ENCODE assay signal across 8 cellular contexts in genomic region chr1:90114521-90115141, GRCh38.
DNase-seq lines count a peak whose midpoint lies in the region; ATAC-seq, FAIRE-seq and TF ChIP-seq lines count a peak whose summit lies in the region.

No MANE protein-coding gene starts in this region.

- H2AFZ ChIP-seq in HCT116 (ENCODE audit: low read depth, low read length, poor library complexity, severe bottlenecking) (no peak overlapping the region), K562 (ENCODE audit: low read depth, low read length) (no peak overlapping the region)

- H3K4me1 ChIP-seq in HCT116 (ENCODE audit: control insufficient read depth in 1 of 2, insufficient read depth in 2 of 2, low read length in 2 of 2) (no peaks in the 10 kb centered on the region), K562 (replicated peaks in 1 of 2; ENCODE audit: control insufficient read depth in 2 of 2, insufficient read depth in 2 of 2, low read length in 2 of 2) (no peaks in the 10 kb centered on the region), liver (ENCODE audit: control insufficient read depth in 4 of 4, insufficient read depth in 4 of 4, low read length in 3 of 4) (no peaks in the 10 kb centered on the region), sigmoid colon (no peaks in the 10 kb centered on the region)

- CTCF ChIA-PET in HCT116 (lab: Charles Lee) (interaction anchor here (0.6 to 1.6 kb wide), 11 partner anchors 10 to 1163 kb away, joined by 3 to 16 read pairs (median 3); no protein-coding TSS in a partner anchor), K562 (lab: Yijun Ruan, JAX; ENCODE audit: low intra/inter-chr PET ratio) (interaction anchor here (0.5 kb wide), 1 partner anchor 491 kb away, joined by 3 read pairs; no protein-coding TSS in a partner anchor)

- peak; percentile 48 for DNase-seq in CD1c-positive myeloid dendritic cell (ENCODE audit: extremely low spot score)
- peak; percentile 56 for DNase-seq in HCT116 (ENCODE audit: low read depth, low spot score)
- peak; percentile 53 for DNase-seq in NCI-H460 (ENCODE audit: extremely low read depth, low read depth)
- peak; percentile 27 to 60 (median 38) for DNase-seq in K562 (ENCODE audit: extremely low read depth in 1 of 4, low spot score in 3 of 4)
- no peak for DNase-seq in sigmoid colon

- no peak overlapping the region for H3K27ac ChIP-seq in HCT116 (ENCODE audit: low read depth, low read length)
- no peak overlapping the region for H3K27ac ChIP-seq in K562 (ENCODE audit: extremely low read depth, low read depth, low read length)
- no peak overlapping the region for H3K27ac ChIP-seq in liver (ENCODE audit: low read depth in 1 of 2, low read length in 2 of 2)
- H3K27ac ChIP-seq in sigmoid colon, result no peak overlapping the region

- TF ChIP-seq EP300 in K562 (IDR thresholded peaks at IDR 0.05; ENCODE audit: low read length), result no peak
- TF ChIP-seq EP300 in sigmoid colon (IDR thresholded peaks at IDR 0.05), result no peak

- POLR2A ChIA-PET in HCT116 (lab: Charles Lee) (no interaction called here), K562 (lab: Yijun Ruan, JAX) (no interaction called here)

- BruUV-seq in HCT116 (replicated peaks; lab: Mats Ljungman, UMichigan) (no TSS peak), K562 (replicated peaks; lab: Mats Ljungman, UMichigan) (no TSS peak)

- ATAC-seq in HCT116, result peak; percentile 74; the same call in 1 of the 2 replicates
- peak; percentile 74 for ATAC-seq in K562
- ATAC-seq in GM18858 (IDR thresholded peaks at IDR 0.05; ENCODE audit: unreplicated experiment), result no peak
- ATAC-seq in HG02678 (IDR thresholded peaks at IDR 0.05; ENCODE audit: unreplicated experiment), result no peak

- FAIRE-seq in K562 (lab: Jason Lieb, UNC), result peak; percentile 74

- intact Hi-C loops in HCT116 (cut with micrococcal nuclease), result loop anchor here (1.0 to 10.0 kb wide), 5 partner anchors 332 to 1290 kb away; partner anchors contain the start of gene HFM1
- intact Hi-C loops in K562 (cut with micrococcal nuclease), result loop anchor here (5.0 to 10.0 kb wide), 3 partner anchors 67 to 1160 kb away; no protein-coding TSS in a partner anchor
- intact Hi-C loops in sigmoid colon (cut with DNase I), result no loop called here

- H3K9me3 ChIP-seq in HCT116 (ENCODE audit: control insufficient read depth in 1 of 2, insufficient read depth in 1 of 2, low read depth in 1 of 2, low read length in 2 of 2), result no peaks in the 10 kb centered on the region
- no peaks in the 10 kb centered on the region for H3K9me3 ChIP-seq in K562 (replicated peaks; ENCODE audit: control insufficient read depth, insufficient read depth, low read depth, low read length)
- H3K9me3 ChIP-seq in liver (ENCODE audit: control insufficient read depth in 4 of 4, low read length in 3 of 4), result no peaks in the 10 kb centered on the region
- H3K9me3 ChIP-seq in sigmoid colon, result no peaks in the 10 kb centered on the region

- RAD21 ChIA-PET in HCT116 (lab: Charles Lee; ENCODE audit: low non-redundant PET in 1 of 2, low total read pairs in 2 of 2, uncharacterized antibody in 2 of 2, unreplicated experiment in 2 of 2), result no interaction called here

- WGBS in K562 (ENCODE audit: insufficient coverage, low coverage, missing lambda C conversion rate), result 0% methylated on average over 3 of the region's 3 CpGs
- WGBS in liver, result 22% methylated on average over 3 of the region's 3 CpGs
- 23 to 24% methylated on average over 3 of the region's 3 CpGs for WGBS in sigmoid colon, 2 donors

- TF ChIP-seq RAD21 in HCT116 (IDR thresholded peaks at IDR 0.05; ENCODE audit: low read depth), result peak; percentile 75
- TF ChIP-seq RAD21 in K562 (CRISPR knock-in tag; conservative IDR thresholded peaks at IDR 0.05 in 1 of 2, IDR thresholded peaks at IDR 0.05 in 1 of 2), result peak; percentile 73 to 88
- TF ChIP-seq RAD21 in liver (IDR thresholded peaks at IDR 0.05), result peak; percentile 90 to 92

- H3K36me3 ChIP-seq in HCT116 (ENCODE audit: control insufficient read depth in 1 of 2, insufficient read depth in 2 of 2, low read length in 2 of 2) (no peaks in the 10 kb centered on the region), K562 (ENCODE audit: control insufficient read depth, insufficient read depth, low read length) (no peaks in the 10 kb centered on the region), liver (ENCODE audit: control insufficient read depth in 4 of 4, insufficient read depth in 3 of 4, low read depth in 1 of 4, low read length in 3 of 4) (no peaks in the 10 kb centered on the region), sigmoid colon (no peaks in the 10 kb centered on the region)

- in situ Hi-C loops in K562 (cut with MboI), result no loop called here

- no peak overlapping the region for H3K4me2 ChIP-seq in HCT116 (ENCODE audit: low read length)
- H3K4me2 ChIP-seq in K562 (ENCODE audit: insufficient read depth, low read length), result no peak overlapping the region

- peak; percentile 53 to 81 (median 69); a peak in 5 of 6 replicates for TF ChIP-seq CTCF in HCT116 (IDR thresholded peaks at IDR 0.05 in 2 of 3, conservative IDR thresholded peaks at IDR 0.05 in 1 of 3; ENCODE audit: borderline replicate concordance in 1 of 3, insufficient read depth in 1 of 3, low read depth in 2 of 3, low read length in 2 of 3)
- TF ChIP-seq CTCF in K562 (IDR thresholded peaks at IDR 0.05 in 2 of 3, conservative IDR thresholded peaks at IDR 0.05 in 1 of 3; ENCODE audit: insufficient read depth in 2 of 3, low read depth in 1 of 3, low read length in 3 of 3), result peak; percentile 51 to 76 (median 55); a peak in 5 of 6 replicates
- peak; percentile 63 for TF ChIP-seq CTCF in liver (IDR thresholded peaks at IDR 0.05; ENCODE audit: low read depth, low read length, missing input control)
- TF ChIP-seq CTCF in sigmoid colon (IDR thresholded peaks at IDR 0.05), result peak in 1 of 4 experiments; percentile 38

- H3K9me1 ChIP-seq in K562 (ENCODE audit: control insufficient read depth, insufficient read depth, low read length), result no peaks in the 10 kb centered on the region

- H3K4me3 ChIP-seq in HCT116 (replicated peaks in 1 of 2; ENCODE audit: low read depth in 1 of 2, low read length in 2 of 2), result no peak overlapping the region
- H3K4me3 ChIP-seq in K562, result no peak overlapping the region
- H3K4me3 ChIP-seq in liver (ENCODE audit: low read depth in 1 of 3, low read length in 3 of 3), result no peak overlapping the region
- no peak overlapping the region for H3K4me3 ChIP-seq in sigmoid colon

- H3K9me2 ChIP-seq in HCT116 (ENCODE audit: insufficient read depth), result no peaks in the 10 kb centered on the region

- H3K27me3 ChIP-seq in HCT116 (ENCODE audit: insufficient read depth, low read length) (peaks cover 44% of the 10 kb centered on the region), K562 (ENCODE audit: control insufficient read depth in 2 of 2, insufficient read depth in 2 of 2, low read length in 2 of 2) (no peaks in the 10 kb centered on the region; a peak in 1 of 5 replicates), liver (ENCODE audit: control insufficient read depth in 4 of 4, insufficient read depth in 4 of 4, low read length in 3 of 4) (peaks cover 0 to 2% (median 0%) of the 10 kb centered on the region in 4 donors), sigmoid colon (no peaks in the 10 kb centered on the region)

- H3K9ac ChIP-seq in HCT116 (ENCODE audit: low read length), result no peak overlapping the region
- no peak overlapping the region for H3K9ac ChIP-seq in K562 (ENCODE audit: insufficient read depth in 1 of 2, low read depth in 2 of 2, low read length in 2 of 2)
- no peak overlapping the region for H3K9ac ChIP-seq in liver (ENCODE audit: low read depth in 1 of 2, low read length in 2 of 2)

- H3K79me2 ChIP-seq in HCT116 (ENCODE audit: insufficient read depth, low read length) (no peaks in the 10 kb centered on the region), K562 (ENCODE audit: control insufficient read depth, insufficient read depth, low read length) (no peaks in the 10 kb centered on the region)

- H4K20me1 ChIP-seq in HCT116 (ENCODE audit: insufficient read depth) (no peaks in the 10 kb centered on the region), K562 (replicated peaks; ENCODE audit: control insufficient read depth, insufficient read depth, low read length) (no peaks in the 10 kb centered on the region)

- TF ChIP-seq POLR2A in HCT116 (IDR thresholded peaks at IDR 0.05; ENCODE audit: borderline replicate concordance, extremely low read depth, insufficient read depth, insufficient read length), result no peak
- TF ChIP-seq POLR2A in K562 (conservative IDR thresholded peaks at IDR 0.05), result no peak
- TF ChIP-seq POLR2A in sigmoid colon (IDR thresholded peaks at IDR 0.05), result no peak

TF ChIP-seq in HCT116, 20 proteins besides CTCF, POLR2A, EP300 and RAD21 (continues in another document):
- TF ChIP-seq ELF1 (IDR thresholded peaks at IDR 0.05; ENCODE audit: borderline replicate concordance, low read depth), result no peak
- TF ChIP-seq EZH2 (IDR thresholded peaks at IDR 0.05), result no peak
- no peak for TF ChIP-seq CEBPB (IDR thresholded peaks at IDR 0.05; ENCODE audit: low read depth)
- TF ChIP-seq YY1 (IDR thresholded peaks at IDR 0.05; ENCODE audit: extremely low read depth, insufficient replicate concordance, low read depth, low read length), result no peak
- TF ChIP-seq JUND (IDR thresholded peaks at IDR 0.05), result no peak
- TF ChIP-seq POLR2AphosphoS5 (IDR thresholded peaks at IDR 0.05; ENCODE audit: low read depth, low read length), result no peak

TF ChIP-seq in K562, 482 proteins besides CTCF, POLR2A, EP300 and RAD21 (continues in another document):
- no peak for TF ChIP-seq MLLT1 (IDR thresholded peaks at IDR 0.05)

TF ChIP-seq in liver, 16 proteins besides CTCF, POLR2A, EP300 and RAD21:
- no peak for TF ChIP-seq GABPA (IDR thresholded peaks at IDR 0.05 in 1 of 2, conservative IDR thresholded peaks at IDR 0.05 in 1 of 2)
- TF ChIP-seq JUND (IDR thresholded peaks at IDR 0.05), result no peak
- TF ChIP-seq HNF4A (conservative IDR thresholded peaks at IDR 0.05), result no peak
- no peak for TF ChIP-seq SP1 (IDR thresholded peaks at IDR 0.05)

Comparison
In these comparisons a context has a peak if more than half of its experiments do, and no peak if none do; other contexts are left out.
1. ATAC-seq: peak in HCT116 (single experiment) and K562 (single experiment); none in GM18858 (single experiment) and HG02678 (single experiment).